Comparison of ENCODE assay signal across 10 cellular contexts in the genomic region with DNA sequence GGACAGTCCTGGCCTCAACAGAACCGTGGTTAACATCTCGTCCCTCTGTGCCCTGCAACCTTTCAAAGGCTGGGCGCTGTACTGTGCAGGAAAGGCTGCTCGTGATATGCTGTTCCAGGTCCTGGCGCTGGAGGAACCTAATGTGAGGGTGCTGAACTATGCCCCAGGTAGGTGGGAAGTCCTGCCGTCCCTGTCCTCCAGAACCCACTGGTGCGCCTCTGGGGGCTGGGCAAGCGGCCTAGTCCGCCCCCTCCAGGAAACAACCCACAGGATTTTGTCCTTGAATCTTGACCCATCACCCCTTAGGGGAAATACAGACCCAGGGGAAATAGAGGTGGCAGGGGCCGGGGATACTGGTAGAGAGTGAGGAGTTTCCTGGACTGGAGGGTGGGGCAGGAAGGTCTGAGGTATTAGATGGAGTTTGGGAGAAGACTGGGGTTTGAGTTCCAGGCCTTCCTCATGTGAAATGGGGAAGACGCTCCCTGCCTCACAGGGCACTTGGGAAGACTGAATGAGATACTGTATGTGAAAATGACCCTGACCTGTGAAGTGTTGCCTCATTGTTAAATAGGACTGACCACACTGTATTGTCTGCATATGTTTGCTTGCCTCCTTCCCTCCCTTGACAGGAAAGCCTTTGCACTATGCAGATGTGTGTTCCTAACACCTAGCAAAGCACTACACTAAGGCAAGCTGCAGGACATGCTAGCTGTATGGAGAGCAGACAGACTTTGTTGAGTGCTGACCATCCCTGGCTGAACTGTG. TPM values are rescaled to one million over a fixed set of nuclear protein-coding genes. Genes with fewer than 3 reads are reported as not detected.
DNase-seq lines count a peak whose midpoint lies in the region; ATAC-seq, FAIRE-seq and TF ChIP-seq lines count a peak whose summit lies in the region.
"Had no signal": no experiment of that assay in that cellular context is flagged by ENCODE, and none has a peak within 500 bp of the region (broad histone marks: within the 10 kb centered on the region; RNA-seq: fewer than 3 reads in every experiment).

No MANE protein-coding gene starts in this region.

- H3K9me1 ChIP-seq in endothelial cell of umbilical vein (replicated peaks; ENCODE audit: control insufficient read depth, extremely low read depth, insufficient read depth, low read length), result no peaks in the 10 kb centered on the region

- TF ChIP-seq CTCF in Calu3 (IDR thresholded peaks at IDR 0.05; ENCODE audit: unreplicated experiment) (no peak), PC-3 (conservative IDR thresholded peaks at IDR 0.05; ENCODE audit: low read depth, low read length) (no peak), endothelial cell of umbilical vein (IDR thresholded peaks at IDR 0.05; ENCODE audit: extremely low read depth in 1 of 2, insufficient read depth in 1 of 2, low read depth in 1 of 2, low read length in 2 of 2) (no peak), prostate gland (IDR thresholded peaks at IDR 0.05) (no peak)

- ATAC-seq in PC-3, result no peak

- peak overlapping the region; percentile 92 for H3K4me3 ChIP-seq in PC-3 (ENCODE audit: low read length)
- H3K4me3 ChIP-seq in endothelial cell of umbilical vein (replicated peaks in 1 of 3; ENCODE audit: insufficient read depth in 1 of 3, low read depth in 1 of 3, low read length in 3 of 3), result no peak overlapping the region
- peak overlapping the region; percentile 75 for H3K4me3 ChIP-seq in prostate gland

- TF ChIP-seq POLR2A in endothelial cell of umbilical vein (IDR thresholded peaks at IDR 0.05; ENCODE audit: low read depth, low read length) (no peak), prostate gland (IDR thresholded peaks at IDR 0.05) (no peak)

- no peaks in the 10 kb centered on the region for H3K9me3 Mint-ChIP-seq in Calu3 (ENCODE audit: low read depth, unreplicated experiment)
- no peaks in the 10 kb centered on the region for H3K9me3 Mint-ChIP-seq in activated T-helper 2 cell treated with anti-CD3 and anti-CD28 coated beads, Interferon-gamma antibody, Interleukin-2, Interleukin-4, amounts not matched to agents 10 μg/mL and 5 μg/mL and 100 μg/mL, durations not matched to agents 14 hours and 24 hours and 36 hours

- H3K27me3 Mint-ChIP-seq in Calu3 (ENCODE audit: unreplicated experiment), result peaks cover 7% of the 10 kb centered on the region
- peaks cover 22% of the 10 kb centered on the region for H3K27me3 Mint-ChIP-seq in activated T-helper 2 cell treated with anti-CD3 and anti-CD28 coated beads, Interferon-gamma antibody, Interleukin-2, Interleukin-4, amounts not matched to agents 10 μg/mL and 5 μg/mL and 100 μg/mL, durations not matched to agents 14 hours and 24 hours and 36 hours (ENCODE audit: low read depth)

- intact Hi-C loops in Calu3 (cut with micrococcal nuclease; ENCODE audit: unreplicated experiment) (no loop called here), PC-3 (cut with micrococcal nuclease) (loop anchor here (5.0 kb wide), 1 partner anchor 1341 kb away; no protein-coding TSS in a partner anchor), endothelial cell of umbilical vein (cut with micrococcal nuclease) (no loop called here), prostate gland (cut with DNase I) (no loop called here)
- intact Hi-C loops in activated T-helper 2 cell treated with anti-CD3 and anti-CD28 coated beads, Interferon-gamma antibody, Interleukin-2, Interleukin-4, amounts not matched to agents 10 μg/mL and 5 μg/mL and 100 μg/mL, durations not matched to agents 14 hours and 24 hours and 36 hours (cut with micrococcal nuclease), result loop anchor here (5.0 kb wide), 1 partner anchor 274 kb away; no protein-coding TSS in a partner anchor

- peak overlapping the region; percentile 76 for H3K4me3 Mint-ChIP-seq in Calu3 (ENCODE audit: low read depth, unreplicated experiment)
- H3K4me3 Mint-ChIP-seq in activated T-helper 2 cell treated with anti-CD3 and anti-CD28 coated beads, Interferon-gamma antibody, Interleukin-2, Interleukin-4, amounts not matched to agents 10 μg/mL and 5 μg/mL and 100 μg/mL, durations not matched to agents 14 hours and 24 hours and 36 hours (ENCODE audit: low read depth), result no peak overlapping the region

- POLR2A ChIA-PET in PC-3 (lab: Charles Lee; ENCODE audit: unreplicated experiment), result no interaction called here
- POLR2A ChIA-PET in endothelial cell of umbilical vein (lab: Charles Lee), result interaction anchor here (0.5 kb wide), 1 partner anchor 8 kb away, joined by 4 read pairs; no protein-coding TSS in a partner anchor

- H3K9me3 ChIP-seq in PC-3 (ENCODE audit: low read length) (no peaks in the 10 kb centered on the region), endothelial cell of umbilical vein (replicated peaks; ENCODE audit: control insufficient read depth, insufficient read depth, low read length) (no peaks in the 10 kb centered on the region), prostate gland (no peaks in the 10 kb centered on the region)
- H3K9me3 ChIP-seq: spleen had no signal

- BruUV-seq in Calu3 (replicated peaks; lab: Mats Ljungman, UMichigan) (no TSS peak), PC-3 (replicated peaks; lab: Mats Ljungman, UMichigan) (no TSS peak), endothelial cell of umbilical vein (replicated peaks; lab: Mats Ljungman, UMichigan) (no TSS peak)

- H3K27me3 ChIP-seq in PC-3 (ENCODE audit: low read length) (no peaks in the 10 kb centered on the region), endothelial cell of umbilical vein (ENCODE audit: control insufficient read depth in 2 of 2, insufficient read depth in 2 of 2, low read length in 2 of 2) (no peaks in the 10 kb centered on the region), prostate gland (replicated peaks; ENCODE audit: insufficient read depth) (no peaks in the 10 kb centered on the region)

- H3K79me2 ChIP-seq in PC-3 (ENCODE audit: low read length), result peaks cover 22% of the 10 kb centered on the region
- no peaks in the 10 kb centered on the region for H3K79me2 ChIP-seq in endothelial cell of umbilical vein (ENCODE audit: control insufficient read depth, insufficient read depth, low read length)

- peaks cover 17% of the 10 kb centered on the region for H3K36me3 Mint-ChIP-seq in Calu3 (ENCODE audit: insufficient read depth, unreplicated experiment)
- H3K36me3 Mint-ChIP-seq in activated T-helper 2 cell treated with anti-CD3 and anti-CD28 coated beads, Interferon-gamma antibody, Interleukin-2, Interleukin-4, amounts not matched to agents 10 μg/mL and 5 μg/mL and 100 μg/mL, durations not matched to agents 14 hours and 24 hours and 36 hours (ENCODE audit: low read depth), result no peaks in the 10 kb centered on the region

- CTCF ChIA-PET in Calu3 (lab: Charles Lee), result interaction anchor here (1.2 to 2.1 kb wide), 4 partner anchors 7 to 289 kb away, joined by 3 to 16 read pairs (median 8); no protein-coding TSS in a partner anchor
- CTCF ChIA-PET in PC-3 (lab: Charles Lee), result interaction anchor here (1.5 kb wide), 1 partner anchor 29 kb away, joined by 4 read pairs; a partner anchor contains a TSS
- CTCF ChIA-PET in endothelial cell of umbilical vein (lab: Charles Lee), result interaction anchor here (0.8 to 10.7 kb wide), 24 partner anchors 10 to 1358 kb away, joined by 3 to 261 read pairs (median 5); no protein-coding TSS in a partner anchor

- H2AFZ ChIP-seq in PC-3 (ENCODE audit: low read length), result no peak overlapping the region
- no peak overlapping the region for H2AFZ ChIP-seq in endothelial cell of umbilical vein (ENCODE audit: low read depth, low read length)

- no peak overlapping the region for H3K9ac ChIP-seq in PC-3 (ENCODE audit: low read length)
- H3K9ac ChIP-seq in endothelial cell of umbilical vein (replicated peaks; ENCODE audit: extremely low read depth, insufficient read depth, low read length), result no peak overlapping the region

- H3K9me2 ChIP-seq in PC-3 (replicated peaks; ENCODE audit: low read length), result no peaks in the 10 kb centered on the region

- H3K4me1 ChIP-seq in PC-3 (ENCODE audit: insufficient read depth, low read length), result peaks cover 26% of the 10 kb centered on the region
- H3K4me1 ChIP-seq in endothelial cell of umbilical vein (ENCODE audit: control insufficient read depth, extremely low read depth, insufficient read depth, low read length), result peaks cover 13% of the 10 kb centered on the region
- peaks cover 5% of the 10 kb centered on the region for H3K4me1 ChIP-seq in prostate gland (replicated peaks)

- no peak for DNase-seq in Calu3
- no peak for DNase-seq in PC-3
- no peak for DNase-seq in endothelial cell of umbilical vein (ENCODE audit: low read depth, low spot score)
- no peak for DNase-seq in prostate gland (ENCODE audit: low spot score)
- DNase-seq in SIG-M5 treated with dmso at 0.1 percent for 504 hours (lab: John Stamatoyannopoulos, UW; ENCODE audit: unreplicated experiment), result no peak
- DNase-seq in globus pallidus (ENCODE audit: low spot score), result no peak
- no peak for DNase-seq in activated T-helper 2 cell treated with anti-CD3 and anti-CD28 coated beads, Interferon-gamma antibody, Interleukin-2, Interleukin-4, amounts not matched to agents 10 μg/mL and 5 μg/mL and 100 μg/mL, durations not matched to agents 14 hours and 24 hours and 36 hours (ENCODE audit: low spot score)

- H3K27ac ChIP-seq in PC-3 (ENCODE audit: low read length) (no peak overlapping the region), endothelial cell of umbilical vein (ENCODE audit: insufficient read depth, low read depth, low read length) (no peak overlapping the region), prostate gland (no peak overlapping the region)

- H3K36me3 ChIP-seq in PC-3 (ENCODE audit: low read depth, low read length), result no peaks in the 10 kb centered on the region
- H3K36me3 ChIP-seq in endothelial cell of umbilical vein (ENCODE audit: control insufficient read depth in 2 of 2, extremely low read depth in 1 of 2, insufficient read depth in 2 of 2, low read length in 2 of 2), result peaks cover 0 to 9% of the 10 kb centered on the region in 2 experiments
- H3K36me3 ChIP-seq in prostate gland, result no peaks in the 10 kb centered on the region

- dilution Hi-C loops in endothelial cell of umbilical vein (cut with MboI; ENCODE audit: extremely low pct_ligation_motif_present, low sequenced_read_pairs), result no loop called here

- 90% methylated on average over 11 of the region's 11 CpGs for WGBS in prostate gland

- peak overlapping the region; percentile 96 for H3K4me2 ChIP-seq in PC-3 (ENCODE audit: low read length)
- H3K4me2 ChIP-seq in endothelial cell of umbilical vein (ENCODE audit: insufficient read depth, low read length), result peak overlapping the region; percentile 91

- FAIRE-seq in endothelial cell of umbilical vein (lab: Jason Lieb, UNC), result peak; percentile 35
- FAIRE-seq: islet of Langerhans had no signal

- peaks cover 19% of the 10 kb centered on the region; the same call in 1 of the 2 replicates for H4K20me1 ChIP-seq in PC-3 (ENCODE audit: low read length)
- H4K20me1 ChIP-seq in endothelial cell of umbilical vein (replicated peaks; ENCODE audit: control insufficient read depth, extremely low read depth, insufficient read depth, low read length), result no peaks in the 10 kb centered on the region

- peaks cover 37% of the 10 kb centered on the region for H3K4me1 Mint-ChIP-seq in Calu3 (ENCODE audit: low read depth, unreplicated experiment)
- peaks cover 1% of the 10 kb centered on the region for H3K4me1 Mint-ChIP-seq in activated T-helper 2 cell treated with anti-CD3 and anti-CD28 coated beads, Interferon-gamma antibody, Interleukin-2, Interleukin-4, amounts not matched to agents 10 μg/mL and 5 μg/mL and 100 μg/mL, durations not matched to agents 14 hours and 24 hours and 36 hours (ENCODE audit: low read depth)

- no peak overlapping the region for H3K27ac Mint-ChIP-seq in Calu3 (ENCODE audit: unreplicated experiment)
- no peak overlapping the region for H3K27ac Mint-ChIP-seq in activated T-helper 2 cell treated with anti-CD3 and anti-CD28 coated beads, Interferon-gamma antibody, Interleukin-2, Interleukin-4, amounts not matched to agents 10 μg/mL and 5 μg/mL and 100 μg/mL, durations not matched to agents 14 hours and 24 hours and 36 hours

- H3F3A ChIP-seq in PC-3 (ENCODE audit: low read length, unreplicated experiment), result no peaks in the 10 kb centered on the region

RNA-seq across cellular contexts. Expression of a gene that starts 1.4 kb away (rescaled TPM):
- 71.1 and 84.4 TPM in 2 replicates for total RNA-seq in Calu3 (2022)
- 69.4 and 88.6 TPM in 2 replicates for total RNA-seq in PC-3 (2014; rRNA removed)
- 26.3 and 27.6 TPM in 2 replicates for total RNA-seq in endothelial cell of umbilical vein
- polyA plus RNA-seq in endothelial cell of umbilical vein, result 18.1 and 22.0 TPM in 2 replicates
- polyA plus RNA-seq in endothelial cell of umbilical vein (2011; cell fraction: cytosol; rRNA removed), result 28.4 and 29.2 TPM in 2 replicates
- 10.2 and 11.0 TPM in 2 replicates for polyA plus RNA-seq in endothelial cell of umbilical vein (2011; cell fraction: nucleus; rRNA removed)
- polyA plus RNA-seq in endothelial cell of umbilical vein (2012), result 47.9 and 52.8 TPM in 2 replicates
- 13.4 and 15.0 TPM in 2 replicates for polyA minus RNA-seq in endothelial cell of umbilical vein
- 17.0 TPM for polyA minus RNA-seq in endothelial cell of umbilical vein (2011; cell fraction: cytosol; rRNA and poly(A)+ RNA removed)
- 1.5 and 1.7 TPM in 2 replicates for polyA minus RNA-seq in endothelial cell of umbilical vein (2011; cell fraction: nucleus; rRNA and poly(A)+ RNA removed)
- total RNA-seq in prostate gland, result 10 to 100 TPM; 42.5 to 91.5 TPM
- total RNA-seq in activated T-helper 2 cell treated with anti-CD3 and anti-CD28 coated beads, Interferon-gamma antibody, Interleukin-2, Interleukin-4, amounts not matched to agents 10 μg/mL and 5 μg/mL and 100 μg/mL, durations not matched to agents 14 hours and 24 hours and 36 hours, result 9.5 and 9.9 TPM in 2 replicates

RNA-seq across cellular contexts. Expression of a gene that starts 28.7 kb away (rescaled TPM):
- total RNA-seq in Calu3 (2022) (not detected in 2 replicates), PC-3 (2014; rRNA removed) (not detected in 2 replicates), endothelial cell of umbilical vein (not detected in 2 replicates), prostate gland (1 to 10 TPM in 1 of 2 donors, not detected in 1; 9.8 TPM)
- not detected in 2 replicates for polyA plus RNA-seq in endothelial cell of umbilical vein
- not detected in 2 replicates for polyA plus RNA-seq in endothelial cell of umbilical vein (2011; cell fraction: cytosol; rRNA removed)
- not detected in 2 replicates for polyA plus RNA-seq in endothelial cell of umbilical vein (2011; cell fraction: nucleus; rRNA removed)
- polyA plus RNA-seq in endothelial cell of umbilical vein (2012), result not detected in 2 replicates
- not detected in 2 replicates for polyA minus RNA-seq in endothelial cell of umbilical vein
- not detected for polyA minus RNA-seq in endothelial cell of umbilical vein (2011; cell fraction: cytosol; rRNA and poly(A)+ RNA removed)
- not detected in 2 replicates for polyA minus RNA-seq in endothelial cell of umbilical vein (2011; cell fraction: nucleus; rRNA and poly(A)+ RNA removed)
- total RNA-seq in activated T-helper 2 cell treated with anti-CD3 and anti-CD28 coated beads, Interferon-gamma antibody, Interleukin-2, Interleukin-4, amounts not matched to agents 10 μg/mL and 5 μg/mL and 100 μg/mL, durations not matched to agents 14 hours and 24 hours and 36 hours, result not detected in 2 replicates
- total RNA-seq: H4, spleen had no signal
- polyA plus RNA-seq: spleen had no signal

Comparison
In these comparisons a context has a peak if more than half of its experiments do, and no peak if none do; other contexts are left out.
1. H3K4me3 ChIP-seq: peak in PC-3 (single experiment) and prostate gland (2 of 2); none in endothelial cell of umbilical vein (0 of 3).
2. intact Hi-C loops: an anchor here in PC-3 (5.0 kb wide) and activated T-helper 2 cell treated with anti-CD3 and anti-CD28 coated beads, Interferon-gamma antibody, Interleukin-2, Interleukin-4, amounts not matched to agents 10 μg/mL and 5 μg/mL and 100 μg/mL, durations not matched to agents 14 hours and 24 hours and 36 hours (5.0 kb wide); none called in Calu3, endothelial cell of umbilical vein and prostate gland.